Comparison of ENCODE assay signal across 8 cellular contexts in the genomic region with DNA sequence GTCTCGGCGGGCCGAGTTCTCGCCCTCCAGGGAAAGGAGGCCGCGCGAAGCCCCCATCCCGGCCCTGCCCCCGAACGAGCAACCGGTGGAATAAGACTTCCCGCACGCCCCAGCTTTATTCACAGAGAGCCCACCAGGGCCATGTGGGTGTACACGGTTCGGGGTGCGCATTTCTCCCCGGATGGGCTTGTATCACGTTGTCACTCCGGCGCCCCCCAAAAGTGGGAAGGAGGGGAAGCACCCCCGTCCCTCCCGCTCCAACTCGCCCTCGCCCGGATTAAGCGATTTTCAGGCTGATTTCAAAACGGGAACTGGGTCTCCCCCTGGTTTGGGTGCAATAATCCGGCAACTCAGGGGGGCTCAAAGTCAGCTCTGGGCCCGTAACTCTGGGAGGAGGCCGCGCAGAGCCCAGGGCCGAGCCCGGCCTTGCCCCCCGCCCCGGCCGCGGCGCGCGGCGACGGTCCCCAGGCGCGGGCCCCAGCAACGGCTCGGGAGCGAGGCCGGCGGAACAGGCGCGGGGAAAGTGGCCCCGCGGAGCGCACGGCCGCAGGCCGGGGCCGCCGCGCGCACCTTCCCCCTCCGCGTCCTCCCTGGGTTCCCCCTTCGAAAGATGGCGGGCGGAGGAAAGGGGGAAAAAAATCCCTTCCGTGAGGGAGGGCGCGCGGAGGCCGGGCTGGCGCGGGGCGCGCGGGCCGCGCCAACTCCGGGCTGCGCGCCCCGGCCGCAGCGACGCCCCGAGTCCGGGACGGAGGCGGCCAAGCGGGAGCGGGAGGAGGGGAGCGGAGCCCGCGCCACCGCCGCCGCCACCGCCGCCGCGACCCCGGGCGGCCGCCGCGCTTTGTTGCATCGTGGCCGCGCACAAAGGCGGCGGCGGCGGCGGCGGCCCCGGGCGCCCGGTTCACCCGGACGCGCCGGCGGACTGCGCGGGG. TPM values are rescaled to one million over a fixed set of nuclear protein-coding genes. Genes with fewer than 3 reads are reported as not detected.
DNase-seq lines count a peak whose midpoint lies in the region; ATAC-seq and TF ChIP-seq lines count a peak whose summit lies in the region.

No MANE protein-coding gene starts in this region.

- H3K9me2 ChIP-seq in PC-9 (ENCODE audit: insufficient read depth): no peaks in the 10 kb centered on the region
- H3K9me2 ChIP-seq in hepatocyte (replicated peaks; ENCODE audit: insufficient read depth): no peaks in the 10 kb centered on the region

- H3K4me1 ChIP-seq in PC-9 (replicated peaks; ENCODE audit: insufficient read depth): peaks cover 13% of the 10 kb centered on the region
- peaks cover 5% of the 10 kb centered on the region for H3K4me1 ChIP-seq in hepatocyte (ENCODE audit: insufficient read depth)

- peak overlapping the region; percentile 95 for H3K4me3 Mint-ChIP-seq in activated naive CD8-positive, alpha-beta T cell treated with anti-CD3 and anti-CD28 coated beads, Interleukin-2, amount 10 ng/mL, durations not matched to agents 7 days and 5 days

- DNase-seq in NCI-H345 treated with DMSO at 0.1 percent for 48 hours (lab: John Stamatoyannopoulos, UW; ENCODE audit: unreplicated experiment) (peak; percentile 11), NCI-H345 (lab: John Stamatoyannopoulos, UW) (no peak), PC-9 (no peak), hepatocyte (ENCODE audit: low spot score) (peak; percentile 68), skeletal muscle cell (ENCODE audit: low read depth) (no peak), SKM-1 treated with dmso at 0.1 percent for 144 hours (lab: John Stamatoyannopoulos, UW; ENCODE audit: unreplicated experiment) (no peak)
- DNase-seq in activated naive CD8-positive, alpha-beta T cell treated with anti-CD3 and anti-CD28 coated beads, Interleukin-2, amount 10 ng/mL, durations not matched to agents 7 days and 5 days: peak; percentile 65

- peak overlapping the region; percentile 53; the same call in 1 of the 2 replicates for H2AFZ ChIP-seq in PC-9
- H2AFZ ChIP-seq in hepatocyte: peak overlapping the region; percentile 45

- H3K36me3 ChIP-seq in PC-9 (ENCODE audit: low read depth): no peaks in the 10 kb centered on the region
- H3K36me3 ChIP-seq in hepatocyte (replicated peaks; ENCODE audit: insufficient read depth, low read depth): no peaks in the 10 kb centered on the region

- CTCF ChIA-PET in PC-9 (lab: Charles Lee): interaction anchor here (1.1 kb wide), 1 partner anchor 12 kb away, joined by 3 read pairs; no protein-coding TSS in a partner anchor

- 2% methylated on average over 48 of the region's 125 CpGs for WGBS in hepatocyte (ENCODE audit: low lambda C conversion rate, missing lambda C conversion rate)

- peaks cover 19% of the 10 kb centered on the region for H3K4me1 Mint-ChIP-seq in activated naive CD8-positive, alpha-beta T cell treated with anti-CD3 and anti-CD28 coated beads, Interleukin-2, amount 10 ng/mL, durations not matched to agents 7 days and 5 days

- H3K9me3 Mint-ChIP-seq in activated naive CD8-positive, alpha-beta T cell treated with anti-CD3 and anti-CD28 coated beads, Interleukin-2, amount 10 ng/mL, durations not matched to agents 7 days and 5 days: no peaks in the 10 kb centered on the region

- POLR2A ChIA-PET in PC-9 (lab: Charles Lee; ENCODE audit: unreplicated experiment): no interaction called here
- POLR2A ChIA-PET in activated naive CD8-positive, alpha-beta T cell treated with anti-CD3 and anti-CD28 coated beads, Interleukin-2, amount 10 ng/mL, durations not matched to agents 7 days and 5 days (lab: Charles Lee): interaction anchor here (1.2 to 2.6 kb wide), 3 partner anchors 34 to 69 kb away, joined by 5 to 19 read pairs (median 16); a partner anchor contains a TSS

- peaks cover 13% of the 10 kb centered on the region for H3F3A ChIP-seq in PC-9 (ENCODE audit: insufficient read depth, low read depth)

- no peaks in the 10 kb centered on the region for H3K9me3 ChIP-seq in PC-9 (ENCODE audit: insufficient read depth, low read depth)
- H3K9me3 ChIP-seq in hepatocyte (ENCODE audit: low read depth): no peaks in the 10 kb centered on the region

- peaks cover 21% of the 10 kb centered on the region for H3K27me3 Mint-ChIP-seq in activated naive CD8-positive, alpha-beta T cell treated with anti-CD3 and anti-CD28 coated beads, Interleukin-2, amount 10 ng/mL, durations not matched to agents 7 days and 5 days

- ATAC-seq in HG02759 (IDR thresholded peaks at IDR 0.05; ENCODE audit: unreplicated experiment): peak; percentile 36
- peak; percentile 0 for ATAC-seq in activated naive CD8-positive, alpha-beta T cell treated with anti-CD3 and anti-CD28 coated beads, Interleukin-2, amount 10 ng/mL, durations not matched to agents 7 days and 5 days (ENCODE audit: low read depth)

- TF ChIP-seq CTCF in PC-9 (conservative IDR thresholded peaks at IDR 0.05): no peak
- no peak for TF ChIP-seq CTCF in hepatocyte (IDR thresholded peaks at IDR 0.05; ENCODE audit: poor library complexity)

- H3K79me2 ChIP-seq in PC-9 (ENCODE audit: low read depth) (peaks cover 49% of the 10 kb centered on the region), hepatocyte (peaks cover 50% of the 10 kb centered on the region)

- H3K4me3 ChIP-seq in PC-9: peak overlapping the region; percentile 68
- peak overlapping the region; percentile 91 for H3K4me3 ChIP-seq in hepatocyte
- H3K4me3 ChIP-seq in skeletal muscle cell (ENCODE audit: low read depth, low read length): peak overlapping the region; percentile 64

- H3K36me3 Mint-ChIP-seq in activated naive CD8-positive, alpha-beta T cell treated with anti-CD3 and anti-CD28 coated beads, Interleukin-2, amount 10 ng/mL, durations not matched to agents 7 days and 5 days: no peaks in the 10 kb centered on the region

- peaks cover 33% of the 10 kb centered on the region for H3K27me3 ChIP-seq in PC-9 (ENCODE audit: insufficient read depth, low read depth)
- peaks cover 12% of the 10 kb centered on the region for H3K27me3 ChIP-seq in hepatocyte

- H3K4me2 ChIP-seq in PC-9: peak overlapping the region; percentile 99
- peak overlapping the region; percentile 98 for H3K4me2 ChIP-seq in hepatocyte

- peak overlapping the region; percentile 97 for H3K27ac Mint-ChIP-seq in activated naive CD8-positive, alpha-beta T cell treated with anti-CD3 and anti-CD28 coated beads, Interleukin-2, amount 10 ng/mL, durations not matched to agents 7 days and 5 days

- H3K27ac ChIP-seq in PC-9 (no peak overlapping the region), hepatocyte (peak overlapping the region; percentile 62)

- intact Hi-C loops in PC-9 (cut with micrococcal nuclease; ENCODE audit: unreplicated experiment): loop anchor here (1.0 to 2.0 kb wide), 3 partner anchors 11 to 72 kb away; no protein-coding TSS in a partner anchor

- peaks cover 42% of the 10 kb centered on the region for H4K20me1 ChIP-seq in PC-9 (ENCODE audit: insufficient read depth)
- peaks cover 47% of the 10 kb centered on the region for H4K20me1 ChIP-seq in hepatocyte (ENCODE audit: insufficient read depth, poor library complexity, severe bottlenecking)

- BruUV-seq in PC-9 (replicated peaks; lab: Mats Ljungman, UMichigan): no TSS peak

RNA-seq across cellular contexts. Expression of a gene that starts 0.6 kb away (rescaled TPM):
- 47.3 and 64.0 TPM in 2 replicates for total RNA-seq in PC-9 (2021)
- 10 to 100 TPM; 50.7 to 54.1 TPM for total RNA-seq in activated naive CD8-positive, alpha-beta T cell treated with anti-CD3 and anti-CD28 coated beads, Interleukin-2, amount 10 ng/mL, durations not matched to agents 7 days and 5 days
- total RNA-seq in hepatocyte: 9.0 and 14.8 TPM in 2 replicates
- polyA plus RNA-seq in hepatocyte: 25.7 and 29.6 TPM in 2 replicates

RNA-seq across cellular contexts. Expression of a gene that starts 41.9 kb away (rescaled TPM):
- total RNA-seq in PC-9 (2021) (23.7 and 26.2 TPM in 2 replicates), hepatocyte (13.4 and 14.9 TPM in 2 replicates)
- 10 to 100 TPM; 14.2 to 17.0 TPM for total RNA-seq in activated naive CD8-positive, alpha-beta T cell treated with anti-CD3 and anti-CD28 coated beads, Interleukin-2, amount 10 ng/mL, durations not matched to agents 7 days and 5 days
- 13.3 and 13.4 TPM in 2 replicates for polyA plus RNA-seq in hepatocyte

Comparison
In these comparisons a context has a peak if more than half of its experiments do, and no peak if none do; other contexts are left out.
1. DNase-seq: peak in NCI-H345 treated with DMSO at 0.1 percent for 48 hours (single experiment), activated naive CD8-positive, alpha-beta T cell treated with anti-CD3 and anti-CD28 coated beads, Interleukin-2, amount 10 ng/mL, durations not matched to agents 7 days and 5 days (single experiment) and hepatocyte (single experiment); none in NCI-H345 (single experiment), PC-9 (0 of 2), skeletal muscle cell (single experiment) and SKM-1 treated with dmso at 0.1 percent for 144 hours (single experiment).
2. Peak in every context shown above with its lines, with median percentiles within 50 percentile points of each other: H3K4me3 ChIP-seq.